1 cellular context compared by ENCODE assay signal in genomic region chr9:100598641-100599145, GRCh38.
TF ChIP-seq lines count a peak whose summit lies in the region.

No MANE protein-coding gene starts in this region.

TF ChIP-seq in WTC11, 78 proteins besides CTCF, POLR2A, EP300 and RAD21 (continued from another document and continues in another):
- TF ChIP-seq PRDM15 (CRISPR knock-in tag; IDR thresholded peaks at IDR 0.05), result no peak
- TF ChIP-seq, protein P1, sequence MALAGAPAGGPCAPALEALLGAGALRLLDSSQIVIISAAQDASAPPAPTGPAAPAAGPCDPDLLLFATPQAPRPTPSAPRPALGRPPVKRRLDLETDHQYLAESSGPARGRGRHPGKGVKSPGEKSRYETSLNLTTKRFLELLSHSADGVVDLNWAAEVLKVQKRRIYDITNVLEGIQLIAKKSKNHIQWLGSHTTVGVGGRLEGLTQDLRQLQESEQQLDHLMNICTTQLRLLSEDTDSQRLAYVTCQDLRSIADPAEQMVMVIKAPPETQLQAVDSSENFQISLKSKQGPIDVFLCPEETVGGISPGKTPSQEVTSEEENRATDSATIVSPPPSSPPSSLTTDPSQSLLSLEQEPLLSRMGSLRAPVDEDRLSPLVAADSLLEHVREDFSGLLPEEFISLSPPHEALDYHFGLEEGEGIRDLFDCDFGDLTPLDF (CRISPR knock-in tag; IDR thresholded peaks at IDR 0.05), result no peak
- TF ChIP-seq ZNF416 (CRISPR knock-in tag; IDR thresholded peaks at IDR 0.05), result no peak
- TF ChIP-seq ATF3 (CRISPR knock-in tag; conservative IDR thresholded peaks at IDR 0.05), result no peak
- TF ChIP-seq, protein P2, sequence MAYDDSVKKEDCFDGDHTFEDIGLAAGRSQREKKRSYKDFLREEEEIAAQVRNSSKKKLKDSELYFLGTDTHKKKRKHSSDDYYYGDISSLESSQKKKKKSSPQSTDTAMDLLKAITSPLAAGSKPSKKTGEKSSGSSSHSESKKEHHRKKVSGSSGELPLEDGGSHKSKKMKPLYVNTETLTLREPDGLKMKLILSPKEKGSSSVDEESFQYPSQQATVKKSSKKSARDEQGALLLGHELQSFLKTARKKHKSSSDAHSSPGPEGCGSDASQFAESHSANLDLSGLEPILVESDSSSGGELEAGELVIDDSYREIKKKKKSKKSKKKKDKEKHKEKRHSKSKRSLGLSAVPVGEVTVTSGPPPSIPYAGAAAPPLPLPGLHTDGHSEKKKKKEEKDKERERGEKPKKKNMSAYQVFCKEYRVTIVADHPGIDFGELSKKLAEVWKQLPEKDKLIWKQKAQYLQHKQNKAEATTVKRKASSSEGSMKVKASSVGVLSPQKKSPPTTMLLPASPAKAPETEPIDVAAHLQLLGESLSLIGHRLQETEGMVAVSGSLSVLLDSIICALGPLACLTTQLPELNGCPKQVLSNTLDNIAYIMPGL (CRISPR knock-in tag; IDR thresholded peaks at IDR 0.05), result no peak
- TF ChIP-seq RELA (CRISPR knock-in tag; IDR thresholded peaks at IDR 0.05; ENCODE audit: borderline replicate concordance), result no peak
- no peak for TF ChIP-seq HMGA2 (CRISPR knock-in tag; IDR thresholded peaks at IDR 0.05)
- TF ChIP-seq CREM (CRISPR knock-in tag; IDR thresholded peaks at IDR 0.05), result no peak
- TF ChIP-seq, protein P3, sequence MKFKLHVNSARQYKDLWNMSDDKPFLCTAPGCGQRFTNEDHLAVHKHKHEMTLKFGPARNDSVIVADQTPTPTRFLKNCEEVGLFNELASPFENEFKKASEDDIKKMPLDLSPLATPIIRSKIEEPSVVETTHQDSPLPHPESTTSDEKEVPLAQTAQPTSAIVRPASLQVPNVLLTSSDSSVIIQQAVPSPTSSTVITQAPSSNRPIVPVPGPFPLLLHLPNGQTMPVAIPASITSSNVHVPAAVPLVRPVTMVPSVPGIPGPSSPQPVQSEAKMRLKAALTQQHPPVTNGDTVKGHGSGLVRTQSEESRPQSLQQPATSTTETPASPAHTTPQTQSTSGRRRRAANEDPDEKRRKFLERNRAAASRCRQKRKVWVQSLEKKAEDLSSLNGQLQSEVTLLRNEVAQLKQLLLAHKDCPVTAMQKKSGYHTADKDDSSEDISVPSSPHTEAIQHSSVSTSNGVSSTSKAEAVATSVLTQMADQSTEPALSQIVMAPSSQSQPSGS (CRISPR knock-in tag; IDR thresholded peaks at IDR 0.05; ENCODE audit: borderline replicate concordance, low read depth), result no peak
- TF ChIP-seq, protein P4, sequence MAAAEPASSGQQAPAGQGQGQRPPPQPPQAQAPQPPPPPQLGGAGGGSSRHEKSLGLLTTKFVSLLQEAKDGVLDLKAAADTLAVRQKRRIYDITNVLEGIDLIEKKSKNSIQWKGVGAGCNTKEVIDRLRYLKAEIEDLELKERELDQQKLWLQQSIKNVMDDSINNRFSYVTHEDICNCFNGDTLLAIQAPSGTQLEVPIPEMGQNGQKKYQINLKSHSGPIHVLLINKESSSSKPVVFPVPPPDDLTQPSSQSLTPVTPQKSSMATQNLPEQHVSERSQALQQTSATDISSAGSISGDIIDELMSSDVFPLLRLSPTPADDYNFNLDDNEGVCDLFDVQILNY (CRISPR knock-in tag; IDR thresholded peaks at IDR 0.05), result 0 out of 2 replicates have a peak, but pooled peaks have one; percentile 56
- no peak for TF ChIP-seq ERG (CRISPR knock-in tag; IDR thresholded peaks at IDR 0.05)
- TF ChIP-seq ZMAT4 (CRISPR knock-in tag; IDR thresholded peaks at IDR 0.05), result no peak
- peak; percentile 24; the same call in 1 of the 2 replicates for TF ChIP-seq MYBL2 (CRISPR knock-in tag; IDR thresholded peaks at IDR 0.05)
- no peak for TF ChIP-seq IRF2 (CRISPR knock-in tag; IDR thresholded peaks at IDR 0.05; ENCODE audit: borderline replicate concordance, low read depth)
- no peak for TF ChIP-seq TEAD4 (CRISPR knock-in tag; IDR thresholded peaks at IDR 0.05)
- TF ChIP-seq TP53 (CRISPR knock-in tag; IDR thresholded peaks at IDR 0.05), result 0 out of 2 replicates have a peak, but pooled peaks have one; percentile 32
- no peak for TF ChIP-seq FOXJ3 (CRISPR knock-in tag; IDR thresholded peaks at IDR 0.05; ENCODE audit: borderline replicate concordance)
- TF ChIP-seq JAZF1 (CRISPR knock-in tag; IDR thresholded peaks at IDR 0.05), result no peak
- TF ChIP-seq CREB1 (CRISPR knock-in tag; IDR thresholded peaks at IDR 0.05), result no peak
- no peak for TF ChIP-seq SOX15 (CRISPR knock-in tag; IDR thresholded peaks at IDR 0.05)
- TF ChIP-seq NFE2L1 (CRISPR knock-in tag; IDR thresholded peaks at IDR 0.05), result no peak
- TF ChIP-seq TCF7 (CRISPR knock-in tag; IDR thresholded peaks at IDR 0.05; ENCODE audit: low read depth), result no peak
- TF ChIP-seq, protein P5, sequence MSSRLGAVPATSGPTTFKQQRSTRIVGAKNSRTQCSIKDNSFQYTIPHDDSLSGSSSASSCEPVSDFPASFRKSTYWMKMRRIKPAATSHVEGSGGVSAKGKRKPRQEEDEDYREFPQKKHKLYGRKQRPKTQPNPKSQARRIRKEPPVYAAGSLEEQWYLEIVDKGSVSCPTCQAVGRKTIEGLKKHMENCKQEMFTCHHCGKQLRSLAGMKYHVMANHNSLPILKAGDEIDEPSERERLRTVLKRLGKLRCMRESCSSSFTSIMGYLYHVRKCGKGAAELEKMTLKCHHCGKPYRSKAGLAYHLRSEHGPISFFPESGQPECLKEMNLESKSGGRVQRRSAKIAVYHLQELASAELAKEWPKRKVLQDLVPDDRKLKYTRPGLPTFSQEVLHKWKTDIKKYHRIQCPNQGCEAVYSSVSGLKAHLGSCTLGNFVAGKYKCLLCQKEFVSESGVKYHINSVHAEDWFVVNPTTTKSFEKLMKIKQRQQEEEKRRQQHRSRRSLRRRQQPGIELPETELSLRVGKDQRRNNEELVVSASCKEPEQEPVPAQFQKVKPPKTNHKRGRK (CRISPR knock-in tag; IDR thresholded peaks at IDR 0.05; ENCODE audit: borderline replicate concordance), result no peak
- no peak for TF ChIP-seq AFF4 (CRISPR knock-in tag; IDR thresholded peaks at IDR 0.05; ENCODE audit: borderline replicate concordance)
- TF ChIP-seq, protein P6, sequence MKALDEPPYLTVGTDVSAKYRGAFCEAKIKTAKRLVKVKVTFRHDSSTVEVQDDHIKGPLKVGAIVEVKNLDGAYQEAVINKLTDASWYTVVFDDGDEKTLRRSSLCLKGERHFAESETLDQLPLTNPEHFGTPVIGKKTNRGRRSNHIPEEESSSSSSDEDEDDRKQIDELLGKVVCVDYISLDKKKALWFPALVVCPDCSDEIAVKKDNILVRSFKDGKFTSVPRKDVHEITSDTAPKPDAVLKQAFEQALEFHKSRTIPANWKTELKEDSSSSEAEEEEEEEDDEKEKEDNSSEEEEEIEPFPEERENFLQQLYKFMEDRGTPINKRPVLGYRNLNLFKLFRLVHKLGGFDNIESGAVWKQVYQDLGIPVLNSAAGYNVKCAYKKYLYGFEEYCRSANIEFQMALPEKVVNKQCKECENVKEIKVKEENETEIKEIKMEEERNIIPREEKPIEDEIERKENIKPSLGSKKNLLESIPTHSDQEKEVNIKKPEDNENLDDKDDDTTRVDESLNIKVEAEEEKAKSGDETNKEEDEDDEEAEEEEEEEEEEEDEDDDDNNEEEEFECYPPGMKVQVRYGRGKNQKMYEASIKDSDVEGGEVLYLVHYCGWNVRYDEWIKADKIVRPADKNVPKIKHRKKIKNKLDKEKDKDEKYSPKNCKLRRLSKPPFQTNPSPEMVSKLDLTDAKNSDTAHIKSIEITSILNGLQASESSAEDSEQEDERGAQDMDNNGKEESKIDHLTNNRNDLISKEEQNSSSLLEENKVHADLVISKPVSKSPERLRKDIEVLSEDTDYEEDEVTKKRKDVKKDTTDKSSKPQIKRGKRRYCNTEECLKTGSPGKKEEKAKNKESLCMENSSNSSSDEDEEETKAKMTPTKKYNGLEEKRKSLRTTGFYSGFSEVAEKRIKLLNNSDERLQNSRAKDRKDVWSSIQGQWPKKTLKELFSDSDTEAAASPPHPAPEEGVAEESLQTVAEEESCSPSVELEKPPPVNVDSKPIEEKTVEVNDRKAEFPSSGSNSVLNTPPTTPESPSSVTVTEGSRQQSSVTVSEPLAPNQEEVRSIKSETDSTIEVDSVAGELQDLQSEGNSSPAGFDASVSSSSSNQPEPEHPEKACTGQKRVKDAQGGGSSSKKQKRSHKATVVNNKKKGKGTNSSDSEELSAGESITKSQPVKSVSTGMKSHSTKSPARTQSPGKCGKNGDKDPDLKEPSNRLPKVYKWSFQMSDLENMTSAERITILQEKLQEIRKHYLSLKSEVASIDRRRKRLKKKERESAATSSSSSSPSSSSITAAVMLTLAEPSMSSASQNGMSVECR (CRISPR knock-in tag; IDR thresholded peaks at IDR 0.05; ENCODE audit: borderline replicate concordance), result no peak
- no peak for TF ChIP-seq NR3C1 (CRISPR knock-in tag; conservative IDR thresholded peaks at IDR 0.05; ENCODE audit: low read depth)
- TF ChIP-seq ZBTB21 (CRISPR knock-in tag; IDR thresholded peaks at IDR 0.05; ENCODE audit: borderline replicate concordance), result 0 out of 2 replicates have a peak, but pooled peaks have one; percentile 64
- peak; percentile 81 for TF ChIP-seq SP1 (CRISPR knock-in tag; conservative IDR thresholded peaks at IDR 0.05)
- peak; percentile 56; the same call in 1 of the 2 replicates for TF ChIP-seq ETV6 (CRISPR knock-in tag; IDR thresholded peaks at IDR 0.05)
- TF ChIP-seq FOXK1 (CRISPR knock-in tag; IDR thresholded peaks at IDR 0.05), result 0 out of 2 replicates have a peak, but pooled peaks have one; percentile 44
- TF ChIP-seq ELF4 (CRISPR knock-in tag; IDR thresholded peaks at IDR 0.05; ENCODE audit: low read depth), result no peak
- TF ChIP-seq ATF1 (CRISPR knock-in tag; IDR thresholded peaks at IDR 0.05), result no peak
- no peak for TF ChIP-seq ZBTB43 (CRISPR knock-in tag; IDR thresholded peaks at IDR 0.05)
- TF ChIP-seq NFYB (CRISPR knock-in tag; conservative IDR thresholded peaks at IDR 0.05; ENCODE audit: low read depth), result no peak
